Comparison of ENCODE assay signal across 8 cellular contexts in genomic region chr9:18255158-18255629, GRCh38.
DNase-seq lines count a peak whose midpoint lies in the region; ATAC-seq and TF ChIP-seq lines count a peak whose summit lies in the region.

No MANE protein-coding gene starts in this region.

- WGBS in lower leg skin, 2 donors = 1 to 2% methylated on average over 9 of the region's 9 CpGs

- peak in 1 of 3 donors; percentile 54 for TF ChIP-seq CTCF in lower leg skin (IDR thresholded peaks at IDR 0.05)

- TF ChIP-seq POLR2A in lower leg skin (IDR thresholded peaks at IDR 0.05) = no peak

- DNase-seq in C1 segment of cervical spinal cord (lab: John Stamatoyannopoulos, UW) (peak; percentile 1 to 77 (median 44)), GM19238 (ENCODE audit: insufficient read length, low spot score) (peak; percentile 27), NCI-H345 (lab: John Stamatoyannopoulos, UW) (peak; percentile 88), dedifferentiated amniotic fluid mesenchymal stem cell (ENCODE audit: extremely low spot score) (peak; percentile 88), lower leg skin (ENCODE audit: low spot score in 2 of 2) (peak; percentile 59 to 96)
- DNase-seq in activated CD4-positive, alpha-beta T cell treated with anti-CD3 and anti-CD28 coated beads for 48 hours = peak; percentile 81
- DNase-seq in stimulated activated CD4-positive, alpha-beta T cell treated with anti-CD3 and anti-CD28 coated beads, TNF-alpha, amount 100 ng/mL, for 4 hours (ENCODE audit: low read depth in 3 of 3) = peak; percentile 26 to 47 (median 29)

- no peak overlapping the region for H3K4me3 ChIP-seq in lower leg skin (ENCODE audit: low read depth, poor library complexity, severe bottlenecking)

- ATAC-seq in HG03280 (IDR thresholded peaks at IDR 0.05; ENCODE audit: unreplicated experiment) = peak; percentile 88

- intact Hi-C loops in lower leg skin (cut with DNase I; ENCODE audit: low total_unique reads) = loop anchor here (5.0 kb wide), 1 partner anchor 772 kb away; no protein-coding TSS in a partner anchor

Comparison
In these comparisons a context has a peak if more than half of its experiments do, and no peak if none do; other contexts are left out.
1. DNase-seq: peak in every context shown above with its lines; median percentile 88 in NCI-H345; 88 in dedifferentiated amniotic fluid mesenchymal stem cell; 81 in activated CD4-positive, alpha-beta T cell treated with anti-CD3 and anti-CD28 coated beads for 48 hours; 78 in lower leg skin; 44 in C1 segment of cervical spinal cord; 29 in stimulated activated CD4-positive, alpha-beta T cell treated with anti-CD3 and anti-CD28 coated beads, TNF-alpha, amount 100 ng/mL, for 4 hours; 27 in GM19238.